ENCODE assay signal across 8 cellular contexts in the genomic region with DNA sequence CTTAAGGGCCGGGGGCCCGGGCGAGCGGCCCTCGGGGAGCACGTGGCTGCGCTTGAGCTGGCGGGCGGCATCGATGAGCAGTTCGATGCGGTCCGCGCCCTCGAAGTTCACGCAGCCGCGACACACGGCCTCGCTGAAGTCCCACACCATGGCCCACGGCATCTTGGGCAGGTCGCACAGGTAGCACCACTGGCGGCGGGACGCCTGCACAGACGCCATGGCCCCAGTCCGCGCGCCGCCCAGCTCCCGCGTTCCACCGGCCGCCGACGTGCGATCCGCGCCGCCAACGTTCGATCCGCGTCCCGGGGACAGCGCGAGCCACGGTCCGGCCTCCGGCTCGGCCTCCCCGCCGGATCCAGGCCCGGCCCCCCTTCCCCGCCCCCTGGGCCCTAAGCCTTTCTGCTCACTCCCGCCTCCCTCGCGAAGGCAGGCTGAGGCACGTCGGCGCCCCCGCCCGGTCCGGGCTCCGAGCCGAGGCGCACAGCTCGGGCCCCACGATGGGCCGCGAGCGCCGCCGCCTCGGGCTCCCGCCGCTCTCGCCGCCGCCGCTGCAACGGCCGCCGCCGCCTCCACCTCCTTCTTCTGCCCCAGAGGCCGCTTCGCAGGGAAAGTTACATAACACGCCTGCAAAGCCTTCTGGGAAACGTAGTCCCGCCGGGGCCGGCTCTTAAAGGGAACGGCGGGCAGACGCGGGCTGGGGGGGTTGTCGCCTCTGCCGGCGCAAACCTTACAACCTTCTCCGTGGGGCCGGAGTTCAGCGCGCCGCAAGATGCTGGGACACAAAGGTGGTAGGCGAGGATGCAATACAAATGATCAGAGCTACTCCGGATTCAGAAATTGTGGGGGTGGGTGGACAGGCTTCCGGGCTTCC. TPM values are rescaled to one million over a fixed set of nuclear protein-coding genes. Genes with fewer than 3 reads are reported as not detected.
DNase-seq lines count a peak whose midpoint lies in the region; ATAC-seq and TF ChIP-seq lines count a peak whose summit lies in the region.

A gene with protein sequence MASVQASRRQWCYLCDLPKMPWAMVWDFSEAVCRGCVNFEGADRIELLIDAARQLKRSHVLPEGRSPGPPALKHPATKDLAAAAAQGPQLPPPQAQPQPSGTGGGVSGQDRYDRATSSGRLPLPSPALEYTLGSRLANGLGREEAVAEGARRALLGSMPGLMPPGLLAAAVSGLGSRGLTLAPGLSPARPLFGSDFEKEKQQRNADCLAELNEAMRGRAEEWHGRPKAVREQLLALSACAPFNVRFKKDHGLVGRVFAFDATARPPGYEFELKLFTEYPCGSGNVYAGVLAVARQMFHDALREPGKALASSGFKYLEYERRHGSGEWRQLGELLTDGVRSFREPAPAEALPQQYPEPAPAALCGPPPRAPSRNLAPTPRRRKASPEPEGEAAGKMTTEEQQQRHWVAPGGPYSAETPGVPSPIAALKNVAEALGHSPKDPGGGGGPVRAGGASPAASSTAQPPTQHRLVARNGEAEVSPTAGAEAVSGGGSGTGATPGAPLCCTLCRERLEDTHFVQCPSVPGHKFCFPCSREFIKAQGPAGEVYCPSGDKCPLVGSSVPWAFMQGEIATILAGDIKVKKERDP (minus strand): TSS at position 586 of the 871 bp plus-strand sequence. CDS start 367 bp downstream, at position 219.

- peaks cover 5% of the 10 kb centered on the region for H3K36me3 ChIP-seq in osteoblast (ENCODE audit: insufficient read depth, low read length)
- H3K36me3 ChIP-seq in testis (ENCODE audit: low read depth, missing control alignments), result no peaks in the 10 kb centered on the region

- H3K27me3 ChIP-seq in osteoblast (ENCODE audit: insufficient read depth, low read length), result no peaks in the 10 kb centered on the region
- H3K27me3 ChIP-seq in testis, result no peaks in the 10 kb centered on the region

- H3K27ac ChIP-seq in osteoblast (ENCODE audit: low read depth, low read length) (peak within 1 kb of the TSS; percentile 99), testis (peak within 1 kb of the TSS; percentile 86 to 87)

- peak within 1 kb of the TSS; percentile 99 for H3K4me2 ChIP-seq in osteoblast (ENCODE audit: insufficient read depth, low read length)

- H3K4me3 ChIP-seq in osteoblast (ENCODE audit: insufficient read depth, low read length) (peak within 1 kb of the TSS; percentile 80), testis (peak within 1 kb of the TSS; percentile 75 to 84)

- intact Hi-C loops in testis (cut with DNase I; ENCODE audit: low total_unique reads), result loop anchor here (10.0 kb wide), 1 partner anchor 111 kb away; no protein-coding TSS in a partner anchor

- no peaks in the 10 kb centered on the region for H3K9me3 ChIP-seq in osteoblast (ENCODE audit: low read depth, low read length)
- H3K9me3 ChIP-seq in testis, result no peaks in the 10 kb centered on the region

- peak within 1 kb of the TSS; percentile 86 to 95 for H3K27ac Mint-ChIP-seq in activated naive CD4-positive, alpha-beta T cell treated with anti-CD3 and anti-CD28 coated beads, Interleukin-2, amount 50 U/mL, for 72 hours

- WGBS in testis, 2 donors, result 0% methylated on average over 52 of the region's 107 CpGs; no CpG with 5 or more reads in 1 of the 2 donors

- peaks cover 17% of the 10 kb centered on the region for H3K79me2 ChIP-seq in osteoblast (ENCODE audit: insufficient read depth, low read length)

- H4K20me1 ChIP-seq in osteoblast (ENCODE audit: insufficient read depth, low read length), result peaks cover 24% of the 10 kb centered on the region

- peak; percentile 47 for ATAC-seq in HG02571 (IDR thresholded peaks at IDR 0.05; ENCODE audit: unreplicated experiment)
- ATAC-seq in activated naive CD4-positive, alpha-beta T cell treated with anti-CD3 and anti-CD28 coated beads, Interleukin-2, amount 50 U/mL, for 72 hours, result peak; percentile 62 to 78

- H3K9me3 Mint-ChIP-seq in activated naive CD4-positive, alpha-beta T cell treated with anti-CD3 and anti-CD28 coated beads, Interleukin-2, amount 50 U/mL, for 72 hours, result no peaks in the 10 kb centered on the region

- DNase-seq in GF-D8 (lab: John Stamatoyannopoulos, UW), result peak; percentile 87
- peak; percentile 89 for DNase-seq in NCI-H1105 (lab: John Stamatoyannopoulos, UW)
- peak; percentile 72 for DNase-seq in SKM-1 treated with dmso at 0.1 percent for 144 hours (lab: John Stamatoyannopoulos, UW; ENCODE audit: unreplicated experiment)
- DNase-seq in activated naive CD4-positive, alpha-beta T cell treated with anti-CD3 and anti-CD28 coated beads, Interleukin-2, amount 50 U/mL, for 72 hours (ENCODE audit: low spot score in 2 of 2), result peak; percentile 88 to 89
- peak; percentile 90 for DNase-seq in glomerular visceral epithelial cell (ENCODE audit: extremely low spot score)
- DNase-seq in osteoblast (ENCODE audit: insufficient read length, low spot score, missing footprints), result peak; percentile 99
- peak; percentile 96 for DNase-seq in testis

- H3K4me1 ChIP-seq in osteoblast (ENCODE audit: insufficient read depth, low read length) (peaks cover 25% of the 10 kb centered on the region), testis (peaks cover 35% of the 10 kb centered on the region)

- peak within 1 kb of the TSS; percentile 99 for H2AFZ ChIP-seq in osteoblast (ENCODE audit: low read length)

- no peak for TF ChIP-seq POLR2A in testis (IDR thresholded peaks at IDR 0.05)

- TF ChIP-seq CTCF in osteoblast (IDR thresholded peaks at IDR 0.05; ENCODE audit: extremely low read depth, low read depth, low read length) (no peak), testis (IDR thresholded peaks at IDR 0.05) (peak in 2 of 3 experiments; percentile 1 to 38)

- H3K36me3 Mint-ChIP-seq in activated naive CD4-positive, alpha-beta T cell treated with anti-CD3 and anti-CD28 coated beads, Interleukin-2, amount 50 U/mL, for 72 hours, result no peaks in the 10 kb centered on the region

RNA-seq across cellular contexts. Expression of the gene that starts here (rescaled TPM):
- 10 to 100 TPM; 14.9 to 15.6 TPM for total RNA-seq in activated naive CD4-positive, alpha-beta T cell treated with anti-CD3 and anti-CD28 coated beads, Interleukin-2, amount 50 U/mL, for 72 hours
- total RNA-seq in osteoblast (28.6 and 35.8 TPM in 2 replicates), testis (10 to 100 TPM; 36.0 to 48.3 TPM)
- polyA plus RNA-seq in testis (ENCODE audit: insufficient read depth, low read depth, low replicate concordance), result 13.8 TPM

Comparison
In these comparisons a context has a peak if more than half of its experiments do, and no peak if none do; other contexts are left out.
1. Peak in every context shown above with its lines: DNase-seq, ATAC-seq, H3K4me3 ChIP-seq and H3K27ac ChIP-seq.